In genomic region chr19:35715981-35716734, GRCh38 we compare ENCODE assay signal across 9 cellular contexts. TPM values are rescaled to one million over a fixed set of nuclear protein-coding genes. Genes with fewer than 3 reads are reported as not detected.
A peak's percentile ranks its signal among the peaks of the same experiment; 100 is the strongest.
DNase-seq lines count a peak whose midpoint lies in the region; ATAC-seq, FAIRE-seq and TF ChIP-seq lines count a peak whose summit lies in the region.
"Had no signal": no experiment of that assay in that cellular context is flagged by ENCODE, and none has a peak within 500 bp of the region (broad histone marks: within the 10 kb centered on the region; RNA-seq: fewer than 3 reads in every experiment).

No MANE protein-coding gene starts in this region.

- POLR2A ChIA-PET in activated CD4-positive, alpha-beta T cell treated with anti-CD3 and anti-CD28 coated beads for 36 hours (lab: Charles Lee), result interaction anchor here (0.7 kb wide), 1 partner anchor 14 kb away, joined by 4 read pairs; no protein-coding TSS in a partner anchor

- H3K4me1 Mint-ChIP-seq in activated CD4-positive, alpha-beta T cell treated with anti-CD3 and anti-CD28 coated beads for 36 hours, result peaks cover 43% of the 10 kb centered on the region
- peaks cover 6% of the 10 kb centered on the region for H3K4me1 Mint-ChIP-seq in astrocyte (ENCODE audit: low read depth, unreplicated experiment)

- CTCF ChIA-PET in activated CD4-positive, alpha-beta T cell treated with anti-CD3 and anti-CD28 coated beads for 36 hours (lab: Charles Lee), result interaction anchor here (0.7 to 8.6 kb wide), 3 partner anchors 20 to 1758 kb away, joined by 3 to 106 read pairs (median 3); no protein-coding TSS in a partner anchor

- FAIRE-seq in astrocyte (lab: Jason Lieb, UNC), result no peak
- FAIRE-seq: colon had no signal

- no peaks in the 10 kb centered on the region for H3K27me3 Mint-ChIP-seq in activated CD4-positive, alpha-beta T cell treated with anti-CD3 and anti-CD28 coated beads for 36 hours
- H3K27me3 Mint-ChIP-seq in astrocyte (ENCODE audit: low read depth, unreplicated experiment), result peaks cover 6% of the 10 kb centered on the region

- H3K4me2 ChIP-seq in astrocyte (ENCODE audit: low read length), result peak overlapping the region; percentile 91

- peak overlapping the region; percentile 90 for H3K27ac Mint-ChIP-seq in activated CD4-positive, alpha-beta T cell treated with anti-CD3 and anti-CD28 coated beads for 36 hours
- H3K27ac Mint-ChIP-seq in astrocyte (ENCODE audit: unreplicated experiment), result peak overlapping the region; percentile 87

- H4K20me1 ChIP-seq in astrocyte (ENCODE audit: insufficient read depth, low read length), result peaks cover 27% of the 10 kb centered on the region

- H3K9me3 Mint-ChIP-seq in activated CD4-positive, alpha-beta T cell treated with anti-CD3 and anti-CD28 coated beads for 36 hours (ENCODE audit: low read depth), result peaks cover 2% of the 10 kb centered on the region
- H3K9me3 Mint-ChIP-seq in astrocyte (ENCODE audit: unreplicated experiment), result no peaks in the 10 kb centered on the region

- DNase-seq in activated CD4-positive, alpha-beta T cell treated with anti-CD3 and anti-CD28 coated beads for 36 hours, result peak; percentile 61
- DNase-seq in activated CD4-positive, alpha-beta T cell treated with anti-CD3 and anti-CD28 coated beads, Interleukin-2, amount 50 U/mL, for 1 hour, result no peak
- peak; percentile 7 for DNase-seq in NB4 (ENCODE audit: low read depth)
- DNase-seq in astrocyte (ENCODE audit: low read depth), result peak; percentile 30
- no peak for DNase-seq in SKM-1 (lab: John Stamatoyannopoulos, UW; ENCODE audit: unreplicated experiment)

- peak overlapping the region; percentile 28 for H3K27ac ChIP-seq in astrocyte (ENCODE audit: low read depth, low read length)
- peak overlapping the region; percentile 79 for H3K27ac ChIP-seq in iPS-20b (ENCODE audit: low read length)
- peak overlapping the region; percentile 65 to 97 (median 91) for H3K27ac ChIP-seq in skin epidermis

- H3K9ac ChIP-seq in astrocyte (ENCODE audit: low read length) (peak overlapping the region; percentile 79), iPS-20b (ENCODE audit: low read depth, low read length) (peak overlapping the region; percentile 94)

- peaks cover 2% of the 10 kb centered on the region for H3K27me3 ChIP-seq in astrocyte (ENCODE audit: insufficient read depth, low read length)
- H3K27me3 ChIP-seq in iPS-20b (ENCODE audit: insufficient read depth, low read length), result peaks cover 9% of the 10 kb centered on the region

- peak; percentile 11 for TF ChIP-seq POLR2A in NB4 (IDR thresholded peaks at IDR 0.05; ENCODE audit: extremely low read depth, insufficient read length)

- H3K36me3 ChIP-seq in astrocyte (ENCODE audit: insufficient read depth, low read length) (no peaks in the 10 kb centered on the region), iPS-20b (ENCODE audit: insufficient read depth, low read depth, low read length) (peaks cover 8% of the 10 kb centered on the region; the same call in 1 of the 2 replicates)

- intact Hi-C loops in activated CD4-positive, alpha-beta T cell treated with anti-CD3 and anti-CD28 coated beads for 36 hours (cut with DNase I, micrococcal nuclease), result loop anchor here (1.0 to 10.0 kb wide), 4 partner anchors 13 to 399 kb away; partner anchors contain the start of genes ALKBH6 (in 1 of the 2), OVOL3 (in 1 of the 2), POLR2I (in 1 of the 2) and TBCB (in 1 of the 2)

- peaks cover 57% of the 10 kb centered on the region for H3K36me3 Mint-ChIP-seq in activated CD4-positive, alpha-beta T cell treated with anti-CD3 and anti-CD28 coated beads for 36 hours (ENCODE audit: low read depth)
- peaks cover 9% of the 10 kb centered on the region for H3K36me3 Mint-ChIP-seq in astrocyte (ENCODE audit: low read depth, unreplicated experiment)

- H3K9me3 ChIP-seq in astrocyte (ENCODE audit: insufficient read depth, low read depth, low read length), result no peaks in the 10 kb centered on the region
- no peaks in the 10 kb centered on the region for H3K9me3 ChIP-seq in iPS-20b (ENCODE audit: insufficient read depth, low read depth, low read length)

- H2AFZ ChIP-seq in astrocyte (ENCODE audit: low read depth, low read length), result peak overlapping the region; percentile 98

- peak overlapping the region; percentile 97 for H3K4me3 Mint-ChIP-seq in activated CD4-positive, alpha-beta T cell treated with anti-CD3 and anti-CD28 coated beads for 36 hours
- peak overlapping the region; percentile 93 for H3K4me3 Mint-ChIP-seq in astrocyte (ENCODE audit: unreplicated experiment)

- ATAC-seq in activated CD4-positive, alpha-beta T cell treated with anti-CD3 and anti-CD28 coated beads for 36 hours, result no peak
- no peak for ATAC-seq in GM21390 (IDR thresholded peaks at IDR 0.05; ENCODE audit: unreplicated experiment)

- TF ChIP-seq CTCF in NB4 (IDR thresholded peaks at IDR 0.05; ENCODE audit: low read depth, low read length) (no peak), astrocyte (IDR thresholded peaks at IDR 0.05; ENCODE audit: insufficient read depth, low read depth, low read length) (no peak)

- H3K4me1 ChIP-seq in astrocyte (ENCODE audit: insufficient read depth, low read length) (peaks cover 18% of the 10 kb centered on the region), iPS-20b (ENCODE audit: insufficient read depth, low read length) (peaks cover 17% of the 10 kb centered on the region)

- H3K4me3 ChIP-seq in NB4 (ENCODE audit: low read depth, low read length), result peak overlapping the region; percentile 54
- peak overlapping the region; percentile 66 for H3K4me3 ChIP-seq in astrocyte (ENCODE audit: insufficient read depth, low read depth, low read length)
- peak overlapping the region; percentile 85 for H3K4me3 ChIP-seq in iPS-20b (ENCODE audit: low read length)
- peak overlapping the region; percentile 69 to 97 (median 91) for H3K4me3 ChIP-seq in skin epidermis

- peaks cover 28% of the 10 kb centered on the region for H3K79me2 ChIP-seq in astrocyte (ENCODE audit: insufficient read depth, low read length)

RNA-seq across cellular contexts. Expression of gene KMT2B, which starts 1.6 kb away (rescaled TPM):
- 10 to 100 TPM; 48.6 to 49.4 TPM for total RNA-seq in activated CD4-positive, alpha-beta T cell treated with anti-CD3 and anti-CD28 coated beads for 36 hours
- total RNA-seq in astrocyte, result 28.7 and 29.0 TPM in 2 replicates

RNA-seq across cellular contexts. Expression of gene ZBTB32, which starts 11.8 kb away (rescaled TPM):
- total RNA-seq in activated CD4-positive, alpha-beta T cell treated with anti-CD3 and anti-CD28 coated beads for 36 hours, result 100 to 1,000 TPM; 232 to 265 TPM
- not detected in 2 replicates for total RNA-seq in astrocyte

RNA-seq across cellular contexts. Expression of gene IGFLR1, which starts 26.1 kb away (rescaled TPM):
- 10 to 100 TPM; 71.4 to 80.2 TPM for total RNA-seq in activated CD4-positive, alpha-beta T cell treated with anti-CD3 and anti-CD28 coated beads for 36 hours
- total RNA-seq in astrocyte, result 2.0 and 2.4 TPM in 2 replicates

RNA-seq across cellular contexts. Expression of gene U2AF1L4, which starts 29.1 kb away (rescaled TPM):
- 10 to 100 TPM; 31.6 to 37.5 TPM for total RNA-seq in activated CD4-positive, alpha-beta T cell treated with anti-CD3 and anti-CD28 coated beads for 36 hours
- 15.7 and 16.6 TPM in 2 replicates for total RNA-seq in astrocyte

RNA-seq across cellular contexts. Expression of gene PSENEN, which starts 29.3 kb away (rescaled TPM):
- total RNA-seq in activated CD4-positive, alpha-beta T cell treated with anti-CD3 and anti-CD28 coated beads for 36 hours, result 10 to 100 TPM; 36.0 to 37.9 TPM
- total RNA-seq in astrocyte, result 97.5 and 100 TPM in 2 replicates

Comparison
In these comparisons a context has a peak if more than half of its experiments do, and no peak if none do; other contexts are left out.
1. DNase-seq: peak in activated CD4-positive, alpha-beta T cell treated with anti-CD3 and anti-CD28 coated beads for 36 hours (single experiment), NB4 (single experiment) and astrocyte (single experiment); none in activated CD4-positive, alpha-beta T cell treated with anti-CD3 and anti-CD28 coated beads, Interleukin-2, amount 50 U/mL, for 1 hour (single experiment) and SKM-1 (single experiment).
2. H3K27ac ChIP-seq: peak in every context shown above with its lines; median percentile 91 in skin epidermis; 79 in iPS-20b; 28 in astrocyte.
3. RNA of gene ZBTB32, which starts 11.8 kb away (total RNA-seq): 232 to 265 TPM in activated CD4-positive, alpha-beta T cell treated with anti-CD3 and anti-CD28 coated beads for 36 hours; not detected in astrocyte; every median in the first group is over 100 times any median in the second.
4. RNA of gene IGFLR1, which starts 26.1 kb away (total RNA-seq): 71.4 to 80.2 TPM in activated CD4-positive, alpha-beta T cell treated with anti-CD3 and anti-CD28 coated beads for 36 hours; 2.0 to 2.4 TPM in astrocyte; every median in the first group is over 10 times any median in the second.
5. Peak in every context shown above with its lines, with median percentiles within 50 percentile points of each other: H3K4me3 ChIP-seq.